31 cellular contexts compared by ENCODE assay signal in the genomic region with DNA sequence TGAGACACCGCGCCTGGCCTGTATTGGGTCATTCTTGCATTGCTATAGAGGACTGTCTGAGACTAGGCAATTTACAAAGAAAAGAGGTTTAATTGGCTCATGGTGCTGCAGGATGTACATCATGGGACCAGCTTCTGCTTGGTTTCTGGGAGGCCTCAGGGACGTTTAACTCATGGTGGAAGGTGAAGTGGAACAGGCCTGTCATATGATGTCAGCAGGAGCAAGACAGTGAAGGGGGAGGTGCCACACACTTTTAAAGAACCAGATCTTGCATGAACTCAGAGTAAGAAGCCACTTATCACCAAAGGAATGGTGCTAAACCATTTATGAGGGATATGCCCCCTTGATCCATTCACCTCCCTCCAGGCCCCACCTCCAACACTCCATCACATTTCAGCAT. TPM values are rescaled to one million over a fixed set of nuclear protein-coding genes. Genes with fewer than 3 reads are reported as not detected.
"Had no signal": no experiment of that assay in that cellular context is flagged by ENCODE, and none has a peak within 500 bp of the region (broad histone marks: within the 10 kb centered on the region; RNA-seq: fewer than 3 reads in every experiment).

No MANE protein-coding gene starts in this region.

- DNase-seq: activated CD4-positive, alpha-beta T cell treated with anti-CD3 and anti-CD28 coated beads, Interleukin-2, amount 10 ng/mL, durations not matched to agents 24 days and 14 days; activated CD4-positive, CD25-positive, alpha-beta regulatory T cell treated with anti-CD3 and anti-CD28 coated beads, Interleukin-2, amount 50 U/mL, for 72 hours; activated gamma-delta T cell; activated naive CD8-positive, alpha-beta T cell treated with anti-CD3 and anti-CD28 coated beads for 36 hours; cerebellar nuclear complex; colonic mucosa; effector CD8-positive, alpha-beta T cell; gastrocnemius medialis; glutamatergic neuron; left cardiac atrium; mammary epithelial cell; midbrain; naive thymus-derived CD8-positive, alpha-beta T cell; nucleus accumbens; psoas muscle; sigmoid colon; small intestine; stimulated activated CD4-positive, alpha-beta T cell treated with anti-CD3 and anti-CD28 coated beads, Interleukin-4, amount 100 ng/mL, for 24 hours; SW 1271; T1000; testis; transverse colon; WERI-Rb-1 had no signal

- H3K4me3 ChIP-seq: ascending aorta, cardiac muscle cell, colonic mucosa, gastrocnemius medialis, psoas muscle, sigmoid colon, testis, transverse colon had no signal

- H3K9me3 Mint-ChIP-seq: activated CD4-positive, alpha-beta T cell treated with anti-CD3 and anti-CD28 coated beads, Interleukin-2, amount 10 ng/mL, durations not matched to agents 24 days and 14 days; activated naive CD8-positive, alpha-beta T cell treated with anti-CD3 and anti-CD28 coated beads for 36 hours; activated T-helper 1 cell treated with anti-CD3 and anti-CD28 coated beads, Interleukin-12 subunit alpha, Interleukin-12 subunit beta, Interleukin-2, Interleukin-4 antibody, amounts not matched to agents 30 ng/mL and 10 ng/mL and 1 ng/mL, durations not matched to agents 14 hours and 24 hours and 36 hours; brain; naive thymus-derived CD8-positive, alpha-beta T cell; neural crest cell; stimulated activated memory B cell treated with anti-CD40 and anti-IgM and Interleukin-4, amounts not matched to agents 10 μg/mL and 1 μg/mL and 100 μg/mL, for 72 hours; T-helper 1 cell treated with Interleukin-12 subunit alpha and Interleukin-12 subunit beta and Interleukin-4 antibody, amounts not matched to agents 30 μg/mL and 1 μg/mL, for 36 hours had no signal

- H3K9me3 ChIP-seq: ascending aorta, colonic mucosa, gastrocnemius medialis, psoas muscle, sigmoid colon, testis, transverse colon had no signal

- H3K27ac Mint-ChIP-seq: activated CD4-positive, alpha-beta T cell treated with anti-CD3 and anti-CD28 coated beads, Interleukin-2, amount 10 ng/mL, durations not matched to agents 24 days and 14 days; activated T-helper 1 cell treated with anti-CD3 and anti-CD28 coated beads, Interleukin-12 subunit alpha, Interleukin-12 subunit beta, Interleukin-2, Interleukin-4 antibody, amounts not matched to agents 30 ng/mL and 10 ng/mL and 1 ng/mL, durations not matched to agents 14 hours and 24 hours and 36 hours; brain; stimulated activated memory B cell treated with anti-CD40 and anti-IgM and Interleukin-4, amounts not matched to agents 10 μg/mL and 1 μg/mL and 100 μg/mL, for 72 hours; T-helper 1 cell treated with Interleukin-12 subunit alpha and Interleukin-12 subunit beta and Interleukin-4 antibody, amounts not matched to agents 30 μg/mL and 1 μg/mL, for 36 hours had no signal

- H3K36me3 ChIP-seq: colonic mucosa had no signal

- H3K4me1 Mint-ChIP-seq: brain, neural crest cell had no signal

- H3K27me3 ChIP-seq: ascending aorta, cardiac muscle cell, colonic mucosa, gastrocnemius medialis, sigmoid colon, testis, transverse colon had no signal

- H3K27ac ChIP-seq: ascending aorta, cardiac muscle cell, colonic mucosa, gastrocnemius medialis, parathyroid adenoma, psoas muscle, sigmoid colon, testis, transverse colon, WERI-Rb-1 had no signal

- H3K4me3 Mint-ChIP-seq: activated CD4-positive, alpha-beta T cell treated with anti-CD3 and anti-CD28 coated beads, Interleukin-2, amount 10 ng/mL, durations not matched to agents 24 days and 14 days; activated naive CD8-positive, alpha-beta T cell treated with anti-CD3 and anti-CD28 coated beads for 36 hours; activated T-helper 1 cell treated with anti-CD3 and anti-CD28 coated beads, Interleukin-12 subunit alpha, Interleukin-12 subunit beta, Interleukin-2, Interleukin-4 antibody, amounts not matched to agents 30 ng/mL and 10 ng/mL and 1 ng/mL, durations not matched to agents 14 hours and 24 hours and 36 hours; brain; naive thymus-derived CD8-positive, alpha-beta T cell; neural crest cell; stimulated activated memory B cell treated with anti-CD40 and anti-IgM and Interleukin-4, amounts not matched to agents 10 μg/mL and 1 μg/mL and 100 μg/mL, for 72 hours; T-helper 1 cell treated with Interleukin-12 subunit alpha and Interleukin-12 subunit beta and Interleukin-4 antibody, amounts not matched to agents 30 μg/mL and 1 μg/mL, for 36 hours had no signal

- H3K4me1 ChIP-seq: ascending aorta, colonic mucosa, parathyroid adenoma, sigmoid colon, testis, transverse colon had no signal

- H3K27me3 Mint-ChIP-seq: activated CD4-positive, alpha-beta T cell treated with anti-CD3 and anti-CD28 coated beads, Interleukin-2, amount 10 ng/mL, durations not matched to agents 24 days and 14 days; activated naive CD8-positive, alpha-beta T cell treated with anti-CD3 and anti-CD28 coated beads for 36 hours; brain; naive thymus-derived CD8-positive, alpha-beta T cell; stimulated activated memory B cell treated with anti-CD40 and anti-IgM and Interleukin-4, amounts not matched to agents 10 μg/mL and 1 μg/mL and 100 μg/mL, for 72 hours had no signal

- ATAC-seq: gastrocnemius medialis; left cardiac atrium; naive thymus-derived CD8-positive, alpha-beta T cell; psoas muscle; stimulated activated memory B cell treated with anti-CD40 and anti-IgM and Interleukin-4, amounts not matched to agents 10 μg/mL and 1 μg/mL and 100 μg/mL, for 72 hours had no signal

RNA-seq across cellular contexts. Expression of a gene that starts 32.8 kb away (rescaled TPM):
- total RNA-seq: ascending aorta; naive thymus-derived CD8-positive, alpha-beta T cell; sigmoid colon; transverse colon had no signal
